Comparison of ENCODE assay signal across 8 cellular contexts in genomic region chr11:125494987-125495725, GRCh38. TPM values are rescaled to one million over a fixed set of nuclear protein-coding genes. Genes with fewer than 3 reads are reported as not detected.
DNase-seq lines count a peak whose midpoint lies in the region; ATAC-seq and TF ChIP-seq lines count a peak whose summit lies in the region.

No MANE protein-coding gene starts in this region.

- H3F3A ChIP-seq in neural cell (ENCODE audit: insufficient read depth, low read length, poor library complexity, severe bottlenecking), result peaks cover 3% of the 10 kb centered on the region

- peaks cover 39% of the 10 kb centered on the region for H3K27me3 Mint-ChIP-seq in Caco-2 (ENCODE audit: insufficient read depth, unreplicated experiment)
- H3K27me3 Mint-ChIP-seq in HFFc6 (ENCODE audit: insufficient read depth), result peaks cover 22% of the 10 kb centered on the region

- TF ChIP-seq RAD21 in neural cell (conservative IDR thresholded peaks at IDR 0.05), result peak; percentile 27

- H3K4me3 Mint-ChIP-seq in Caco-2 (ENCODE audit: unreplicated experiment), result peak overlapping the region; percentile 91
- H3K4me3 Mint-ChIP-seq in HFFc6, result peak overlapping the region; percentile 86

- H3K9ac ChIP-seq in neural cell (ENCODE audit: low read length), result peak overlapping the region; percentile 99

- TF ChIP-seq CTCF in Caco-2 (IDR thresholded peaks at IDR 0.05; ENCODE audit: insufficient read depth in 1 of 2, low read depth in 1 of 2, low read length in 1 of 2, severe bottlenecking in 1 of 2, unreplicated experiment in 1 of 2), result no peak
- no peak for TF ChIP-seq CTCF in HFFc6 (IDR thresholded peaks at IDR 0.05)
- no peak for TF ChIP-seq CTCF in neural cell (IDR thresholded peaks at IDR 0.05; ENCODE audit: poor library complexity, severe bottlenecking)

- peak overlapping the region; percentile 79 for H3K4me2 ChIP-seq in neural cell (ENCODE audit: low read length)

- H3K4me1 Mint-ChIP-seq in Caco-2 (ENCODE audit: low read depth, unreplicated experiment), result no peaks in the 10 kb centered on the region
- peaks cover 14% of the 10 kb centered on the region for H3K4me1 Mint-ChIP-seq in HFFc6 (ENCODE audit: low read depth)

- BruUV-seq in Caco-2 (replicated peaks; lab: Mats Ljungman, UMichigan), result no TSS peak

- H3K9me3 Mint-ChIP-seq in Caco-2 (ENCODE audit: unreplicated experiment), result no peaks in the 10 kb centered on the region
- H3K9me3 Mint-ChIP-seq in HFFc6, result no peaks in the 10 kb centered on the region
- H3K9me3 Mint-ChIP-seq in activated naive CD4-positive, alpha-beta T cell treated with anti-CD3 and anti-CD28 coated beads, Interleukin-2, amount 50 U/mL, for 72 hours, result no peaks in the 10 kb centered on the region

- H3K4me1 ChIP-seq in Caco-2, result peaks cover 7% of the 10 kb centered on the region; the same call in 1 of the 2 replicates

- no peak for TF ChIP-seq EP300 in neural cell (conservative IDR thresholded peaks at IDR 0.05; ENCODE audit: poor library complexity, severe bottlenecking)

- H3K4me3 ChIP-seq in Caco-2 (ENCODE audit: low read depth, low read length), result peak overlapping the region; percentile 35
- peak overlapping the region; percentile 90 for H3K4me3 ChIP-seq in neural cell (ENCODE audit: low read length)

- POLR2A ChIA-PET in Caco-2 (lab: Charles Lee), result no interaction called here

- intact Hi-C loops in Caco-2 (cut with micrococcal nuclease; ENCODE audit: unreplicated experiment), result loop anchor here (10.0 kb wide), 1 partner anchor 220 kb away; no protein-coding TSS in a partner anchor

- DNase-seq in Caco-2, result peak in 1 of 2 experiments; percentile 32
- no peak for DNase-seq in HFFc6
- peak in 1 of 2 donors; percentile 18 for DNase-seq in activated naive CD4-positive, alpha-beta T cell treated with anti-CD3 and anti-CD28 coated beads, Interleukin-2, amount 50 U/mL, for 72 hours (ENCODE audit: low spot score in 2 of 2)
- peak; percentile 67 for DNase-seq in globus pallidus (ENCODE audit: low spot score)
- no peak for DNase-seq in NCI-H146 (lab: John Stamatoyannopoulos, UW)
- no peak for DNase-seq in SIG-M5 (lab: John Stamatoyannopoulos, UW)
- DNase-seq in dedifferentiated amniotic fluid mesenchymal stem cell (ENCODE audit: extremely low spot score), result no peak

- H3K36me3 Mint-ChIP-seq in Caco-2 (ENCODE audit: insufficient read depth, unreplicated experiment), result peaks cover 5% of the 10 kb centered on the region
- no peaks in the 10 kb centered on the region for H3K36me3 Mint-ChIP-seq in HFFc6 (ENCODE audit: low read depth)
- H3K36me3 Mint-ChIP-seq in activated naive CD4-positive, alpha-beta T cell treated with anti-CD3 and anti-CD28 coated beads, Interleukin-2, amount 50 U/mL, for 72 hours, result peaks cover 7 to 18% of the 10 kb centered on the region in 2 donors

- peak overlapping the region; percentile 95 for H3K27ac ChIP-seq in neural cell (ENCODE audit: low read length)

- no peaks in the 10 kb centered on the region for H4K20me1 ChIP-seq in neural cell (ENCODE audit: insufficient read depth)

- H3K9me3 ChIP-seq in Caco-2 (no peaks in the 10 kb centered on the region), neural cell (ENCODE audit: low read length) (no peaks in the 10 kb centered on the region)

- H3K27me3 ChIP-seq in Caco-2 (replicated peaks; ENCODE audit: control insufficient read depth, insufficient read depth, low read length) (peaks cover 10% of the 10 kb centered on the region), neural cell (ENCODE audit: insufficient read depth, low read depth, low read length) (no peaks in the 10 kb centered on the region)

- no peaks in the 10 kb centered on the region for H3K9me2 ChIP-seq in neural cell (ENCODE audit: insufficient read depth, low read length)

- H3K79me2 ChIP-seq in neural cell (replicated peaks; ENCODE audit: insufficient read depth, low read length), result peaks cover 46% of the 10 kb centered on the region

- peak; percentile 45 to 62 for ATAC-seq in activated naive CD4-positive, alpha-beta T cell treated with anti-CD3 and anti-CD28 coated beads, Interleukin-2, amount 50 U/mL, for 72 hours

- H2AFZ ChIP-seq in neural cell (ENCODE audit: low read depth, low read length), result peak overlapping the region; percentile 73

- H3K27ac Mint-ChIP-seq in Caco-2 (ENCODE audit: unreplicated experiment), result no peak overlapping the region
- H3K27ac Mint-ChIP-seq in HFFc6, result peak overlapping the region; percentile 42
- no peak overlapping the region for H3K27ac Mint-ChIP-seq in activated naive CD4-positive, alpha-beta T cell treated with anti-CD3 and anti-CD28 coated beads, Interleukin-2, amount 50 U/mL, for 72 hours

- H3K36me3 ChIP-seq in Caco-2 (ENCODE audit: control insufficient read depth, insufficient read depth, low read length) (no peaks in the 10 kb centered on the region), neural cell (ENCODE audit: insufficient read depth, low read length) (no peaks in the 10 kb centered on the region)

- CTCF ChIA-PET in Caco-2 (lab: Charles Lee), result no interaction called here

TF ChIP-seq in neural cell, 6 proteins besides CTCF, POLR2A, EP300 and RAD21:
- TF ChIP-seq TAF1 (IDR thresholded peaks at IDR 0.05; ENCODE audit: low read depth), result peak; percentile 92
- TF ChIP-seq REST (IDR thresholded peaks at IDR 0.05; ENCODE audit: borderline replicate concordance), result no peak
- TF ChIP-seq SMC3 (conservative IDR thresholded peaks at IDR 0.05; ENCODE audit: poor library complexity), result peak; percentile 52
- TF ChIP-seq MXI1 (conservative IDR thresholded peaks at IDR 0.05; ENCODE audit: poor library complexity, severe bottlenecking), result no peak
- TF ChIP-seq EZH2 (IDR thresholded peaks at IDR 0.05; ENCODE audit: borderline replicate concordance, insufficient read depth, low read length, poor library complexity, severe bottlenecking), result no peak
- no peak for TF ChIP-seq POLR2AphosphoS5 (IDR thresholded peaks at IDR 0.05)

RNA-seq across cellular contexts. Expression of gene FEZ1, which starts 0.9 kb away (rescaled TPM):
- total RNA-seq in Caco-2 (2022), result 1.5 and 1.9 TPM in 2 replicates
- 10 to 100 TPM in 3 of 6 experiments, 1 to 10 TPM in 3; 9.2 to 11.3 (median 10.0) TPM for total RNA-seq in HFFc6 (2021; fragmentation: NEBNext Ultra II Directional; extraction: Animal tissue kit (Norgen Biotek cat#: 25700))
- 1 to 10 TPM; 2.8 to 6.8 TPM for total RNA-seq in activated naive CD4-positive, alpha-beta T cell treated with anti-CD3 and anti-CD28 coated beads, Interleukin-2, amount 50 U/mL, for 72 hours
- polyA plus RNA-seq in neural cell, result 502 and 545 TPM in 2 replicates
- polyA minus RNA-seq in neural cell, result 313 and 330 TPM in 2 replicates
